In genomic region chrX:2538016-2538415, GRCh38 we compare ENCODE assay signal across 21 cellular contexts. TPM values are rescaled to one million over a fixed set of nuclear protein-coding genes. Genes with fewer than 3 reads are reported as not detected.
DNase-seq lines count a peak whose midpoint lies in the region; TF ChIP-seq lines count a peak whose summit lies in the region.
"Had no signal": no experiment of that assay in that cellular context is flagged by ENCODE, and none has a peak within 500 bp of the region (broad histone marks: within the 10 kb centered on the region; RNA-seq: fewer than 3 reads in every experiment).

No MANE protein-coding gene starts in this region.

- POLR2A ChIA-PET in MCF 10A (lab: Yijun Ruan, JAX) = no interaction called here
- POLR2A ChIA-PET in activated CD4-positive, alpha-beta memory T cell treated with anti-CD3 and anti-CD28 coated beads for 36 hours (lab: Charles Lee) = no interaction called here

- dilution Hi-C loops in mammary epithelial cell (cut with HindIII; ENCODE audit: low sequenced_read_pairs) = no loop called here

- in situ Hi-C loops in mammary epithelial cell (cut with MboI; ENCODE audit: low sequenced_read_pairs in 2 of 2) = no loop called here

- H3K36me3 Mint-ChIP-seq in MCF 10A (ENCODE audit: insufficient read depth, unreplicated experiment) (no peaks in the 10 kb centered on the region), endodermal cell (ENCODE audit: low read depth) (no peaks in the 10 kb centered on the region), nephron (ENCODE audit: low read depth) (no peaks in the 10 kb centered on the region)
- H3K36me3 Mint-ChIP-seq in activated CD4-positive, alpha-beta memory T cell treated with anti-CD3 and anti-CD28 coated beads for 36 hours = no peaks in the 10 kb centered on the region
- H3K36me3 Mint-ChIP-seq: CD4-positive, CD25-positive, alpha-beta regulatory T cell; stimulated activated naive B cell treated with anti-CD40 and anti-IgM and Interleukin-4, amounts not matched to agents 10 μg/mL and 1 μg/mL and 100 μg/mL, for 72 hours had no signal

- WGBS in mammary epithelial cell (ENCODE audit: low coverage, missing lambda C conversion rate) = 2% methylated on average over 8 of the region's 8 CpGs
- WGBS in endodermal cell (ENCODE audit: insufficient coverage in 1 of 2, insufficient read length in 1 of 2), 2 experiments = 65 to 88% methylated on average over 8 of the region's 8 CpGs
- WGBS in prostate gland = 14% methylated on average over 8 of the region's 8 CpGs

- peak overlapping the region; percentile 5 for H2AFZ ChIP-seq in mammary epithelial cell (ENCODE audit: low read depth, low read length)

- H3K27ac Mint-ChIP-seq in MCF 10A (ENCODE audit: low read depth, unreplicated experiment) = no peak overlapping the region
- no peak overlapping the region for H3K27ac Mint-ChIP-seq in endodermal cell
- H3K27ac Mint-ChIP-seq in nephron = peak overlapping the region; percentile 82 to 92 (median 88)
- H3K27ac Mint-ChIP-seq in activated CD4-positive, alpha-beta memory T cell treated with anti-CD3 and anti-CD28 coated beads for 36 hours = no peak overlapping the region
- H3K27ac Mint-ChIP-seq: activated naive CD8-positive, alpha-beta T cell treated with anti-CD3 and anti-CD28 coated beads, Interleukin-2, amount 50 U/mL, for 24 hours; activated T-helper 1 cell treated with anti-CD3 and anti-CD28 coated beads, Interleukin-12 subunit alpha, Interleukin-12 subunit beta, Interleukin-2, Interleukin-4 antibody, amounts not matched to agents 30 ng/mL and 10 ng/mL and 1 ng/mL, durations not matched to agents 14 hours and 24 hours and 36 hours; CD4-positive, CD25-positive, alpha-beta regulatory T cell; HFFc6; stimulated activated naive B cell treated with anti-CD40 and anti-IgM and Interleukin-4, amounts not matched to agents 10 μg/mL and 1 μg/mL and 100 μg/mL, for 72 hours had no signal

- no peaks in the 10 kb centered on the region for H3K27me3 ChIP-seq in mammary epithelial cell (ENCODE audit: insufficient read depth, low read length)
- no peaks in the 10 kb centered on the region for H3K27me3 ChIP-seq in endodermal cell (ENCODE audit: control insufficient read depth, insufficient read depth, low read length, poor library complexity, severe bottlenecking)
- H3K27me3 ChIP-seq in prostate gland (replicated peaks; ENCODE audit: insufficient read depth) = no peaks in the 10 kb centered on the region
- H3K27me3 ChIP-seq: SJSA1, transverse colon had no signal

- peaks cover 4% of the 10 kb centered on the region for H3K9me3 ChIP-seq in mammary epithelial cell (replicated peaks; ENCODE audit: insufficient read depth, low read length)
- H3K9me3 ChIP-seq in endodermal cell (ENCODE audit: control insufficient read depth, low read length) = no peaks in the 10 kb centered on the region
- no peaks in the 10 kb centered on the region for H3K9me3 ChIP-seq in prostate gland
- H3K9me3 ChIP-seq: SJSA1, transverse colon had no signal

- no peak for DNase-seq in mammary epithelial cell
- DNase-seq in MCF 10A (ENCODE audit: unreplicated experiment) = no peak
- DNase-seq in endodermal cell = no peak
- DNase-seq in superior temporal gyrus (ENCODE audit: extremely low spot score) = peak; percentile 52
- DNase-seq in prostate gland (ENCODE audit: low spot score) = no peak
- DNase-seq in activated CD4-positive, alpha-beta memory T cell treated with anti-CD3 and anti-CD28 coated beads for 36 hours = no peak
- no peak for DNase-seq in OCI-M2 (lab: John Stamatoyannopoulos, UW; ENCODE audit: unreplicated experiment)
- DNase-seq: activated naive CD8-positive, alpha-beta T cell treated with anti-CD3 and anti-CD28 coated beads, Interleukin-2, amount 50 U/mL, for 24 hours; CD4-positive, CD25-positive, alpha-beta regulatory T cell; DMS79 treated with DMSO at 0.1 percent for 48 hours; effector memory CD4-positive, alpha-beta T cell; HFFc6; kidney glomerular epithelial cell; NCI-H1436; NCI-H2227 treated with DMSO at 0.1 percent for 48 hours; stimulated activated naive B cell treated with anti-CD40 and anti-IgM and Interleukin-4, amounts not matched to agents 10 μg/mL and 1 μg/mL and 100 μg/mL, for 72 hours; transverse colon had no signal

- BruUV-seq in mammary epithelial cell (replicated peaks; lab: Mats Ljungman, UMichigan) = no TSS peak
- no TSS peak for BruUV-seq in MCF 10A (replicated peaks; lab: Mats Ljungman, UMichigan)

- H4K20me1 ChIP-seq in mammary epithelial cell (ENCODE audit: insufficient read depth, low read length) = no peaks in the 10 kb centered on the region

- no peaks in the 10 kb centered on the region for H3K79me2 ChIP-seq in mammary epithelial cell (ENCODE audit: insufficient read depth, low read length)

- H3K4me1 Mint-ChIP-seq in MCF 10A (ENCODE audit: insufficient read depth, unreplicated experiment) = peaks cover 5% of the 10 kb centered on the region
- H3K4me1 Mint-ChIP-seq in endodermal cell = no peaks in the 10 kb centered on the region
- H3K4me1 Mint-ChIP-seq in nephron = peaks cover 21% of the 10 kb centered on the region
- no peaks in the 10 kb centered on the region for H3K4me1 Mint-ChIP-seq in activated CD4-positive, alpha-beta memory T cell treated with anti-CD3 and anti-CD28 coated beads for 36 hours (ENCODE audit: low read depth)
- H3K4me1 Mint-ChIP-seq: activated naive CD8-positive, alpha-beta T cell treated with anti-CD3 and anti-CD28 coated beads, Interleukin-2, amount 50 U/mL, for 24 hours; CD4-positive, CD25-positive, alpha-beta regulatory T cell; central memory CD8-positive, alpha-beta T cell; stimulated activated naive B cell treated with anti-CD40 and anti-IgM and Interleukin-4, amounts not matched to agents 10 μg/mL and 1 μg/mL and 100 μg/mL, for 72 hours had no signal

- H3K4me3 ChIP-seq in mammary epithelial cell (replicated peaks in 1 of 3; ENCODE audit: insufficient read depth in 1 of 3, low read depth in 2 of 3, low read length in 3 of 3) (no peak overlapping the region), endodermal cell (ENCODE audit: low read length) (no peak overlapping the region), prostate gland (no peak overlapping the region)
- H3K4me3 ChIP-seq: SJSA1, transverse colon had no signal

- no peaks in the 10 kb centered on the region for H3K36me3 ChIP-seq in mammary epithelial cell (ENCODE audit: insufficient read depth, low read length)
- no peaks in the 10 kb centered on the region for H3K36me3 ChIP-seq in endodermal cell (ENCODE audit: control insufficient read depth, insufficient read depth, low read length)
- no peaks in the 10 kb centered on the region for H3K36me3 ChIP-seq in prostate gland
- H3K36me3 ChIP-seq: SJSA1, transverse colon had no signal

- H3K9me3 Mint-ChIP-seq in MCF 10A (ENCODE audit: unreplicated experiment) (no peaks in the 10 kb centered on the region), endodermal cell (peaks cover 3% of the 10 kb centered on the region), nephron (no peaks in the 10 kb centered on the region)
- no peaks in the 10 kb centered on the region for H3K9me3 Mint-ChIP-seq in activated CD4-positive, alpha-beta memory T cell treated with anti-CD3 and anti-CD28 coated beads for 36 hours
- H3K9me3 Mint-ChIP-seq: activated naive CD8-positive, alpha-beta T cell treated with anti-CD3 and anti-CD28 coated beads, Interleukin-2, amount 50 U/mL, for 24 hours; activated T-helper 1 cell treated with anti-CD3 and anti-CD28 coated beads, Interleukin-12 subunit alpha, Interleukin-12 subunit beta, Interleukin-2, Interleukin-4 antibody, amounts not matched to agents 30 ng/mL and 10 ng/mL and 1 ng/mL, durations not matched to agents 14 hours and 24 hours and 36 hours; HFFc6 had no signal

- CTCF ChIA-PET in mammary epithelial cell (lab: Charles Lee; ENCODE audit: low non-redundant PET) = no interaction called here
- CTCF ChIA-PET in MCF 10A (lab: Yijun Ruan, JAX) = no interaction called here
- CTCF ChIA-PET in activated CD4-positive, alpha-beta memory T cell treated with anti-CD3 and anti-CD28 coated beads for 36 hours (lab: Charles Lee) = no interaction called here

- H3K27me3 Mint-ChIP-seq in MCF 10A (ENCODE audit: insufficient read depth, unreplicated experiment) (peaks cover 12% of the 10 kb centered on the region), endodermal cell (ENCODE audit: insufficient read depth) (no peaks in the 10 kb centered on the region), nephron (ENCODE audit: low read depth) (no peaks in the 10 kb centered on the region)
- peaks cover 14% of the 10 kb centered on the region for H3K27me3 Mint-ChIP-seq in activated CD4-positive, alpha-beta memory T cell treated with anti-CD3 and anti-CD28 coated beads for 36 hours

- H3K9ac ChIP-seq in mammary epithelial cell (ENCODE audit: insufficient read depth, low read length) (no peak overlapping the region), endodermal cell (ENCODE audit: extremely low read depth, low read length, poor library complexity, severe bottlenecking) (no peak overlapping the region)

- no peak for TF ChIP-seq CTCF in mammary epithelial cell (conservative IDR thresholded peaks at IDR 0.05 in 1 of 2, IDR thresholded peaks at IDR 0.05 in 1 of 2; ENCODE audit: extremely low read depth in 1 of 2, insufficient read depth in 1 of 2, low read depth in 1 of 2, low read length in 2 of 2)
- no peak for TF ChIP-seq CTCF in MCF 10A (IDR thresholded peaks at IDR 0.05; ENCODE audit: unreplicated experiment)
- TF ChIP-seq CTCF in endodermal cell (conservative IDR thresholded peaks at IDR 0.05) = no peak
- no peak for TF ChIP-seq CTCF in nephron (IDR thresholded peaks at IDR 0.05; ENCODE audit: unreplicated experiment in 3 of 3)
- TF ChIP-seq CTCF in prostate gland (IDR thresholded peaks at IDR 0.05) = no peak

- intact Hi-C loops in mammary epithelial cell (cut with micrococcal nuclease) (no loop called here), MCF 10A (cut with micrococcal nuclease) (no loop called here), prostate gland (cut with DNase I) (no loop called here)
- intact Hi-C loops in activated CD4-positive, alpha-beta memory T cell treated with anti-CD3 and anti-CD28 coated beads for 36 hours (cut with micrococcal nuclease) = no loop called here

- H3K4me3 Mint-ChIP-seq in MCF 10A (ENCODE audit: unreplicated experiment) = no peak overlapping the region
- no peak overlapping the region for H3K4me3 Mint-ChIP-seq in endodermal cell
- peak overlapping the region in 2 of 3 experiments; percentile 31 to 65 for H3K4me3 Mint-ChIP-seq in nephron
- no peak overlapping the region for H3K4me3 Mint-ChIP-seq in activated CD4-positive, alpha-beta memory T cell treated with anti-CD3 and anti-CD28 coated beads for 36 hours
- H3K4me3 Mint-ChIP-seq: activated naive CD8-positive, alpha-beta T cell treated with anti-CD3 and anti-CD28 coated beads, Interleukin-2, amount 50 U/mL, for 24 hours; activated T-helper 1 cell treated with anti-CD3 and anti-CD28 coated beads, Interleukin-12 subunit alpha, Interleukin-12 subunit beta, Interleukin-2, Interleukin-4 antibody, amounts not matched to agents 30 ng/mL and 10 ng/mL and 1 ng/mL, durations not matched to agents 14 hours and 24 hours and 36 hours; CD4-positive, CD25-positive, alpha-beta regulatory T cell; central memory CD8-positive, alpha-beta T cell; HFFc6; stimulated activated naive B cell treated with anti-CD40 and anti-IgM and Interleukin-4, amounts not matched to agents 10 μg/mL and 1 μg/mL and 100 μg/mL, for 72 hours had no signal

- H3K4me2 ChIP-seq in mammary epithelial cell (ENCODE audit: insufficient read depth, low read depth, low read length) = no peak overlapping the region

- H3K27ac ChIP-seq in mammary epithelial cell (ENCODE audit: insufficient read depth, low read depth, low read length) = no peak overlapping the region
- peak overlapping the region; percentile 98 for H3K27ac ChIP-seq in endodermal cell (ENCODE audit: low read depth, low read length)
- H3K27ac ChIP-seq in prostate gland = no peak overlapping the region
- H3K27ac ChIP-seq: SJSA1, transverse colon had no signal

- H3K4me1 ChIP-seq in mammary epithelial cell (ENCODE audit: insufficient read depth, low read length) (no peaks in the 10 kb centered on the region), endodermal cell (ENCODE audit: control insufficient read depth, insufficient read depth, low read length) (no peaks in the 10 kb centered on the region), prostate gland (replicated peaks) (no peaks in the 10 kb centered on the region)
- H3K4me1 ChIP-seq: SJSA1, transverse colon had no signal

- no peak for TF ChIP-seq POLR2A in prostate gland (IDR thresholded peaks at IDR 0.05)

RNA-seq across cellular contexts. Expression of gene DHRSX, which starts 37.2 kb away (rescaled TPM):
- total RNA-seq in mammary epithelial cell = 10 to 100 TPM; 14.3 to 21.7 TPM
- polyA plus RNA-seq in mammary epithelial cell = 11.8 TPM
- polyA minus RNA-seq in mammary epithelial cell = 13.0 TPM
- total RNA-seq in MCF 10A (2022) = 23.9 and 26.5 TPM in 2 replicates
- total RNA-seq in endodermal cell = 10 to 100 TPM; 36.5 to 45.4 TPM
- 43.9 TPM for polyA plus RNA-seq in endodermal cell (2013, experiment 1 of 2)
- 47.7 TPM for polyA plus RNA-seq in endodermal cell (2013, experiment 2 of 2)
- 10 to 100 TPM; 24.2 to 37.1 TPM for total RNA-seq in prostate gland
- total RNA-seq in activated CD4-positive, alpha-beta memory T cell treated with anti-CD3 and anti-CD28 coated beads for 36 hours = 10 to 100 TPM; 20.7 to 21.3 TPM

RNA-seq across cellular contexts. Expression of gene ZBED1, which starts 37.2 kb away (rescaled TPM):
- total RNA-seq in mammary epithelial cell (10 to 100 TPM; 11.9 to 42.0 TPM), MCF 10A (2022) (19.6 and 23.7 TPM in 2 replicates), endodermal cell (10 to 100 TPM; 55.8 to 71.9 TPM), prostate gland (10 to 100 TPM; 52.6 to 92.1 TPM)
- polyA plus RNA-seq in mammary epithelial cell = 9.1 TPM
- 20.4 TPM for polyA minus RNA-seq in mammary epithelial cell
- polyA plus RNA-seq in endodermal cell (2013, experiment 1 of 2) = 39.2 TPM
- 41.0 TPM for polyA plus RNA-seq in endodermal cell (2013, experiment 2 of 2)
- 10 to 100 TPM; 22.5 to 25.3 TPM for total RNA-seq in activated CD4-positive, alpha-beta memory T cell treated with anti-CD3 and anti-CD28 coated beads for 36 hours

Comparison
In these comparisons a context has a peak if more than half of its experiments do, and no peak if none do; other contexts are left out.
1. H3K27ac Mint-ChIP-seq: peak in nephron (3 of 3); none in MCF 10A (single experiment), endodermal cell (single experiment) and activated CD4-positive, alpha-beta memory T cell treated with anti-CD3 and anti-CD28 coated beads for 36 hours (single experiment).
2. H3K4me3 Mint-ChIP-seq: peak in nephron (2 of 3); none in MCF 10A (single experiment), endodermal cell (single experiment) and activated CD4-positive, alpha-beta memory T cell treated with anti-CD3 and anti-CD28 coated beads for 36 hours (single experiment).